Comparison of ENCODE assay signal across 9 cellular contexts in the genomic region with DNA sequence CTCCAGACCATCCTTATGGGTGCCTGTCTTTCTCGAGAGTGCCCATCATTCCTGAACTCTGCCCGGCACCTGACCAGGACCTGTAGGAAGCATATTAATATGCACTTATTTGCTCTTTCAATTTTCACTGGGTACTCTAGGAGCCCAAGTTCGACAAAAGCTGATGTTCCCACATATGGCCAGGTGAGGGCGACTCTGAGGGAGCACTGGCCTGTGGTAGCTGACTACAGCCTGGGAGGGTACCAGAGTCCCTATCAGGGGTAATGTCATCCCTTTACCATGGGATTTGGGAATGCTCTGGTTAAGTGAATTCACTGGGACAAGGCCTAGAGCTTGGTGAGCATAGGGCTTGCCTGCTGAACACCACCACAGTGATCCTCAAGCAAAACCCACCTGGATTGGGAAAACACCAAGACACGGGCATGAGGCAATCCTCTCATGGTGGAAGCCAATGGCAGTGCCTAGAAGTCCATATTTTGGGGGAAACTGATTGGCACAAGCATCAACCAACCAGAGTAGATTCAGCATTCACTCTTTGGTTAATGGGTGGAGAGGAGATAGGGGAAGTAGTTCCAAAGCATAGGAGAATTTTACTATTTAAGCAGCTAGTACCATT.
DNase-seq lines count a peak whose midpoint lies in the region; ATAC-seq and TF ChIP-seq lines count a peak whose summit lies in the region.
"Had no signal": no experiment of that assay in that cellular context is flagged by ENCODE, and none has a peak within 500 bp of the region (broad histone marks: within the 10 kb centered on the region; RNA-seq: fewer than 3 reads in every experiment).

No MANE protein-coding gene starts in this region.

- H3K4me1 Mint-ChIP-seq in chondrocyte (ENCODE audit: low read depth), result peaks cover 35% of the 10 kb centered on the region

- H3K4me3 Mint-ChIP-seq in chondrocyte (ENCODE audit: unreplicated experiment), result no peak overlapping the region

- no peak overlapping the region for H3K27ac ChIP-seq in Panc1 (ENCODE audit: low read length)
- H3K27ac ChIP-seq: BLaER1 treated with 17β-estradiol and CSF1 and Interleukin-3, amounts not matched to agents 10 nM and 100 nM had no signal

- DNase-seq in NCI-H748 (lab: John Stamatoyannopoulos, UW; ENCODE audit: unreplicated experiment) (peak; percentile 8), NCI-H748 treated with DMSO at 0.1 percent for 48 hours (lab: John Stamatoyannopoulos, UW) (no peak), Panc1 (ENCODE audit: low read depth, low spot score) (no peak), chondrocyte (ENCODE audit: low spot score) (no peak), retina (no peak)
- DNase-seq in stimulated activated CD4-positive, alpha-beta T cell treated with anti-CD3 and anti-CD28 coated beads, TNF-alpha, amount 100 ng/mL, for 48 hours (ENCODE audit: low read depth in 3 of 3), result peak in 2 of 3 donors; percentile 9 to 22

- H3K36me3 Mint-ChIP-seq in chondrocyte (ENCODE audit: low read depth), result no peaks in the 10 kb centered on the region

- no peaks in the 10 kb centered on the region for H3K4me1 ChIP-seq in Panc1 (ENCODE audit: control insufficient read depth, insufficient read depth, low read length)

- H3K9me3 Mint-ChIP-seq in chondrocyte (ENCODE audit: low read depth), result no peaks in the 10 kb centered on the region

- H3K27me3 ChIP-seq in Panc1 (ENCODE audit: control insufficient read depth, insufficient read depth, low read length), result peaks cover 8% of the 10 kb centered on the region
- H3K27me3 ChIP-seq: BLaER1 treated with 17β-estradiol and CSF1 and Interleukin-3, amounts not matched to agents 10 nM and 100 nM had no signal

- no peak for ATAC-seq in Panc1
- no peak for ATAC-seq in HG03095 (IDR thresholded peaks at IDR 0.05; ENCODE audit: unreplicated experiment)
- ATAC-seq in HG02588 (IDR thresholded peaks at IDR 0.05; ENCODE audit: unreplicated experiment), result no peak

- H3K36me3 ChIP-seq in Panc1 (ENCODE audit: control insufficient read depth, insufficient read depth, low read length), result no peaks in the 10 kb centered on the region

- in situ Hi-C loops in Panc1 (cut with HindIII; ENCODE audit: low pct_unique_long_range_greater_than_20kb, low sequenced_read_pairs), result no loop called here

- no TSS peak for BruUV-seq in Panc1 (replicated peaks; lab: Mats Ljungman, UMichigan)

- no peaks in the 10 kb centered on the region for H3K9me3 ChIP-seq in Panc1 (ENCODE audit: control insufficient read depth, insufficient read depth, low read depth, low read length)

- POLR2A ChIA-PET in Panc1 (lab: Charles Lee), result no interaction called here

- intact Hi-C loops in Panc1 (cut with micrococcal nuclease; ENCODE audit: unreplicated experiment), result no loop called here

- peaks cover 12% of the 10 kb centered on the region for H3K27me3 Mint-ChIP-seq in chondrocyte (ENCODE audit: low read depth)

- CTCF ChIA-PET in Panc1 (lab: Charles Lee), result interaction anchor here (0.6 to 0.8 kb wide), 2 partner anchors 205 to 213 kb away, joined by 3 read pairs; no protein-coding TSS in a partner anchor

- no peak overlapping the region for H3K4me3 ChIP-seq in Panc1 (ENCODE audit: low read depth in 2 of 2, low read length in 2 of 2)
- H3K4me3 ChIP-seq: BLaER1 treated with 17β-estradiol and CSF1 and Interleukin-3, amounts not matched to agents 10 nM and 100 nM had no signal

- no peak overlapping the region for H3K27ac Mint-ChIP-seq in chondrocyte (ENCODE audit: unreplicated experiment)

- TF ChIP-seq CTCF in Panc1 (IDR thresholded peaks at IDR 0.05), result peak; percentile 55
- TF ChIP-seq CTCF in chondrocyte (IDR thresholded peaks at IDR 0.05), result peak; percentile 58

Comparison
In these comparisons a context has a peak if more than half of its experiments do, and no peak if none do; other contexts are left out.
1. DNase-seq: peak in NCI-H748 (single experiment) and stimulated activated CD4-positive, alpha-beta T cell treated with anti-CD3 and anti-CD28 coated beads, TNF-alpha, amount 100 ng/mL, for 48 hours (2 of 3); none in NCI-H748 treated with DMSO at 0.1 percent for 48 hours (single experiment), Panc1 (single experiment), chondrocyte (single experiment) and retina (single experiment).